34 cellular contexts compared by ENCODE assay signal in the genomic region with DNA sequence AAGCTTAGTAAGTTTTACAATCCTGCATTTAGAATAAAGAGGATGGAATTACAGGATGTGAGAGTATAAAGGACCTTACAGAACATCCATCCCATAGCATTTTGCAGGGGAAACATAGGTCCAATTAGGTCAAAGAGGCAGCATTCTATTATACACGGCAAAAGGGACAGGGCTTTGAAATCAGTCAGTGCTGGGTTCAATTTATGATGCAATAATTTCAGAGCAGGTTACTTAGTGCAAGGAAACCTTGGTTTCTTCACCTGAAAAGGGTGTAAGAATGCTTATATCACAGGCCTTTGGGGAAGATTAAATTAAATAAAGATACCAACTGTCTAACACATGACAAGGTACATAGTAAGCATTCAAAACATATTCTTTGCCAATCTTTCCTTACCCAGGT. TPM values are rescaled to one million over a fixed set of nuclear protein-coding genes. Genes with fewer than 3 reads are reported as not detected.
"Had no signal": no experiment of that assay in that cellular context is flagged by ENCODE, and none has a peak within 500 bp of the region (broad histone marks: within the 10 kb centered on the region; RNA-seq: fewer than 3 reads in every experiment).

No MANE protein-coding gene starts in this region.

- DNase-seq: Karpas-422, Kasumi-1, MG63, MM.1S, MV-4-11, NCI-H1048, NCI-H1092, NCI-H1092 treated with DMSO at 0.1 percent for 48 hours, NCI-H1105, NCI-H1105 treated with DMSO at 0.1 percent for 48 hours, NCI-H1417, NCI-H1417 treated with DMSO at 0.1 percent for 48 hours, NCI-H1436, NCI-H1436 treated with DMSO at 0.1 percent for 48 hours, NCI-H1694, NCI-H1694 treated with DMSO at 0.1 percent for 48 hours, NCI-H187, NCI-H187 treated with DMSO at 0.1 percent for 48 hours, NCI-H2029, NCI-H2029 treated with DMSO at 0.1 percent for 48 hours, NCI-H2081, NCI-H2081 treated with DMSO at 0.1 percent for 48 hours, NCI-H2107, NCI-H2171, NCI-H2171 treated with DMSO at 0.1 percent for 48 hours, NCI-H2227 treated with DMSO at 0.1 percent for 48 hours, NCI-H226, NCI-H345, NCI-H446, NCI-H446 treated with DMSO at 0.1 percent for 48 hours, NCI-H510A, NCI-H510A treated with DMSO at 0.1 percent for 48 hours, NCI-H524 had no signal

- H3K27me3 ChIP-seq: MG63 had no signal

- H3K4me3 ChIP-seq: MG63 had no signal

- H3K9me3 ChIP-seq: MG63 had no signal

- H3K36me3 ChIP-seq: MG63 had no signal

RNA-seq across cellular contexts. Expression of a gene that starts 17.1 kb away (rescaled TPM):
- total RNA-seq: MCF 10A had no signal
